29 cellular contexts compared by ENCODE assay signal in the genomic region with DNA sequence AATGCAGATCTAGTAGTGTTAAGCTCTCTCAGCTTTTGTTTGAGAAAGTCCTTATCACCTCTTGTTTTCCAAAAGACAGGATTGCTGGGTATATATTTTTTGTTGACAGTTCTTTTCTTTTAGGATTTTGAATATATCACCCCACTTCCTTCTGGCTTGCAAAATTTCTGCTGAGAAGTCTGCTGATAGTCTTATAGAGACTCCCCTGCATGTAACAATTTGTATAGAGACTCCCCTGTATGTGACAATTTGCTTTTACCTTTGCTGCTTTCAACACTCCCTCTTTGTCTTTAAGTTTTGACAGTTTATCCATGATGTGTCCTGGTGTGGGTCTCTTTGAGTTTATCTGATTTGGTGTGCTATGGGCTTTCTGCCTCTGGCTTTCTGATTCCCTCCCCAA.
"Had no signal": no experiment of that assay in that cellular context is flagged by ENCODE, and none has a peak within 500 bp of the region (broad histone marks: within the 10 kb centered on the region; RNA-seq: fewer than 3 reads in every experiment).

No MANE protein-coding gene starts in this region.

- ATAC-seq: effector memory CD8-positive, alpha-beta T cell; esophagus mucosa; foreskin keratinocyte; gastrocnemius medialis; gastroesophageal sphincter; heart left ventricle; heart right ventricle had no signal

- H3K27ac Mint-ChIP-seq: dendritic cell treated with granulocyte-macrophage colony-stimulating factor and Interleukin-4, amounts not matched to agents 40 ng/mL and 50 ng/mL, for 4 days; effector memory CD8-positive, alpha-beta T cell; endodermal cell had no signal

- H3K4me3 Mint-ChIP-seq: dendritic cell treated with granulocyte-macrophage colony-stimulating factor and Interleukin-4, amounts not matched to agents 40 ng/mL and 50 ng/mL, for 4 days; effector memory CD8-positive, alpha-beta T cell; endodermal cell had no signal

- H3K27me3 ChIP-seq: colonic mucosa, dorsolateral prefrontal cortex, esophagus muscularis mucosa, esophagus squamous epithelium, gastrocnemius medialis, gastroesophageal sphincter, heart left ventricle, heart right ventricle had no signal

- DNase-seq: colonic mucosa; cortex of kidney; dermis blood vessel endothelial cell; dorsolateral prefrontal cortex; effector CD4-positive, alpha-beta T cell; effector CD8-positive, alpha-beta T cell; effector memory CD4-positive, alpha-beta T cell; effector memory CD8-positive, alpha-beta T cell; endodermal cell; erythroblast; esophagus squamous epithelium; foreskin fibroblast; foreskin keratinocyte; foreskin melanocyte; gastrocnemius medialis; glutamatergic neuron; head of caudate nucleus; heart left ventricle; heart right ventricle had no signal

- H3K27ac ChIP-seq: colonic mucosa, coronary artery, dorsolateral prefrontal cortex, epithelial cell of prostate, esophagus muscularis mucosa, esophagus squamous epithelium, foreskin keratinocyte, gastrocnemius medialis, gastroesophageal sphincter, heart left ventricle, heart right ventricle had no signal

- H3K27me3 Mint-ChIP-seq: dendritic cell treated with granulocyte-macrophage colony-stimulating factor and Interleukin-4, amounts not matched to agents 40 ng/mL and 50 ng/mL, for 4 days; effector memory CD8-positive, alpha-beta T cell had no signal

- H3K4me1 ChIP-seq: colonic mucosa, esophagus muscularis mucosa, esophagus squamous epithelium, foreskin keratinocyte, gastrocnemius medialis, gastroesophageal sphincter, heart left ventricle, heart right ventricle had no signal

- FAIRE-seq: colon, endometrium, endothelial cell of umbilical vein, frontal cortex had no signal

- H3K9me3 ChIP-seq: colonic mucosa, esophagus squamous epithelium, gastrocnemius medialis had no signal

- H3K4me1 Mint-ChIP-seq: endodermal cell had no signal

- H3K4me3 ChIP-seq: colonic mucosa, coronary artery, dorsolateral prefrontal cortex, esophagus muscularis mucosa, esophagus squamous epithelium, gastrocnemius medialis, gastroesophageal sphincter, heart left ventricle, heart right ventricle had no signal

- H3K36me3 ChIP-seq: colonic mucosa, esophagus muscularis mucosa, esophagus squamous epithelium, gastrocnemius medialis, gastroesophageal sphincter, heart left ventricle, heart right ventricle had no signal
